Comparison of ENCODE assay signal across 29 cellular contexts in genomic region chr7:7792089-7792488, GRCh38.
DNase-seq lines count a peak whose midpoint lies in the region; ATAC-seq and TF ChIP-seq lines count a peak whose summit lies in the region.
"Had no signal": no experiment of that assay in that cellular context is flagged by ENCODE, and none has a peak within 500 bp of the region (broad histone marks: within the 10 kb centered on the region; RNA-seq: fewer than 3 reads in every experiment).

No MANE protein-coding gene starts in this region.

- no peak for DNase-seq in left ventricle myocardium superior
- no peak for DNase-seq in right atrium auricular region (ENCODE audit: low spot score)
- DNase-seq in astrocyte of the hippocampus (ENCODE audit: low read depth, low spot score): peak; percentile 64
- no peak for DNase-seq in trophoblast cell
- no peak for DNase-seq in activated CD8-positive, alpha-beta memory T cell treated with anti-CD3 and anti-CD28 coated beads, Interleukin-2, amount 50 U/mL, for 48 hours
- DNase-seq in RWPE1 (ENCODE audit: low spot score): no peak
- no peak for DNase-seq in A172 (ENCODE audit: low spot score)
- DNase-seq in natural killer cell treated with Interleukin-12 subunit alpha and Interleukin-12 subunit beta and Interleukin-15 and Interleukin-18, amount 100 ng/mL, for 72 hours (ENCODE audit: low spot score): no peak
- DNase-seq: activated CD4-positive, alpha-beta T cell treated with anti-CD3 and anti-CD28 coated beads, Interleukin-2, amount 50 U/mL, for 1 hour; activated CD8-positive, alpha-beta memory T cell treated with anti-CD3 and anti-CD28 coated beads, Interleukin-2, amount 10 ng/mL, durations not matched to agents 7 days and 5 days; activated naive CD4-positive, alpha-beta T cell; activated T-cell treated with anti-CD3 and anti-CD28 coated beads, Interleukin-2, amount 50 U/mL, for 72 hours; erythroblast; foreskin keratinocyte; GOT3; heart right ventricle; NCI-H1092 treated with DMSO at 0.1 percent for 48 hours; NCI-H187 treated with DMSO at 0.1 percent for 48 hours; NCI-H2171 treated with DMSO at 0.1 percent for 48 hours; NCI-H524; NK-92 treated with Interleukin-12 subunit alpha and Interleukin-12 subunit beta, amount 100 ng/mL, for 24 hours; PC-9; SHP77 treated with DMSO at 0.1 percent for 48 hours; stimulated activated naive CD8-positive, alpha-beta T cell treated with anti-CD3 and anti-CD28 coated beads, Interleukin-15, Interleukin-2, amounts not matched to agents 100 U/mL and 50 U/mL, for 24 hours; SW 1271; T-helper 9 cell had no signal

- no CpG with 5 or more reads among the region's 1 CpG for WGBS in trophoblast cell (ENCODE audit: extremely low coverage, insufficient coverage, insufficient read length)

- H2AK5ac ChIP-seq in trophoblast cell (ENCODE audit: low read length): no peak overlapping the region

- H3K9me3 ChIP-seq in right atrium auricular region (no peaks in the 10 kb centered on the region), trophoblast cell (ENCODE audit: insufficient read depth, low read depth, low read length) (no peaks in the 10 kb centered on the region)
- H3K9me3 ChIP-seq: heart right ventricle, thoracic aorta had no signal

- no peak for TF ChIP-seq CTCF in right atrium auricular region (IDR thresholded peaks at IDR 0.05)
- no peak for TF ChIP-seq CTCF in RWPE1 (conservative IDR thresholded peaks at IDR 0.05; ENCODE audit: low read depth)

- no peak overlapping the region for H4K12ac ChIP-seq in trophoblast cell (ENCODE audit: low read depth, low read length)

- H2BK12ac ChIP-seq in trophoblast cell (ENCODE audit: low read length): no peak overlapping the region

- no peak overlapping the region for H2AFZ ChIP-seq in trophoblast cell (ENCODE audit: insufficient read depth, low read length, poor library complexity)
- H2AFZ ChIP-seq: PC-9 had no signal

- no peak overlapping the region for H4K91ac ChIP-seq in trophoblast cell (ENCODE audit: low read depth, low read length)

- no peak overlapping the region for H3K27ac Mint-ChIP-seq in natural killer cell treated with Interleukin-12 subunit alpha and Interleukin-12 subunit beta and Interleukin-15 and Interleukin-18, amount 100 ng/mL, for 72 hours
- H3K27ac Mint-ChIP-seq: activated CD8-positive, alpha-beta memory T cell treated with anti-CD3 and anti-CD28 coated beads, Interleukin-2, amount 10 ng/mL, durations not matched to agents 7 days and 5 days; activated T-cell treated with anti-CD3 and anti-CD28 coated beads, Interleukin-2, amount 50 U/mL, for 72 hours had no signal

- no peak overlapping the region for H2BK120ac ChIP-seq in trophoblast cell (ENCODE audit: insufficient read depth, low read length, poor library complexity)

- H3K9ac ChIP-seq in trophoblast cell (ENCODE audit: low read length): no peak overlapping the region

- no peak overlapping the region for H3K27ac ChIP-seq in right atrium auricular region
- H3K27ac ChIP-seq in trophoblast cell (ENCODE audit: low read depth, low read length): peak overlapping the region; percentile 45
- H3K27ac ChIP-seq in RWPE1: no peak overlapping the region
- H3K27ac ChIP-seq: A549, foreskin keratinocyte, heart right ventricle, HL-60, PC-9, thoracic aorta had no signal

- H3K27me3 ChIP-seq in right atrium auricular region (no peaks in the 10 kb centered on the region), trophoblast cell (ENCODE audit: insufficient read depth, low read length) (no peaks in the 10 kb centered on the region)
- H3K27me3 ChIP-seq: foreskin keratinocyte, heart right ventricle had no signal

- no peak overlapping the region for H3K4ac ChIP-seq in trophoblast cell (ENCODE audit: low read depth, low read length)

- H3K14ac ChIP-seq in trophoblast cell (ENCODE audit: low read length): no peak overlapping the region

- intact Hi-C loops in left ventricle myocardium superior (cut with micrococcal nuclease): no loop called here

- no peak overlapping the region for H4K8ac ChIP-seq in trophoblast cell (ENCODE audit: low read depth, low read length)

- no peaks in the 10 kb centered on the region for H3K27me3 Mint-ChIP-seq in natural killer cell treated with Interleukin-12 subunit alpha and Interleukin-12 subunit beta and Interleukin-15 and Interleukin-18, amount 100 ng/mL, for 72 hours
- H3K27me3 Mint-ChIP-seq: activated CD8-positive, alpha-beta memory T cell treated with anti-CD3 and anti-CD28 coated beads, Interleukin-2, amount 10 ng/mL, durations not matched to agents 7 days and 5 days had no signal

- peak; percentile 49 for ATAC-seq in left ventricle myocardium superior
- ATAC-seq in natural killer cell treated with Interleukin-12 subunit alpha and Interleukin-12 subunit beta and Interleukin-15 and Interleukin-18, amount 100 ng/mL, for 72 hours: no peak
- ATAC-seq: A549; activated CD8-positive, alpha-beta memory T cell treated with anti-CD3 and anti-CD28 coated beads, Interleukin-2, amount 10 ng/mL, durations not matched to agents 7 days and 5 days; activated T-cell treated with anti-CD3 and anti-CD28 coated beads, Interleukin-2, amount 50 U/mL, for 72 hours; foreskin keratinocyte; stimulated activated naive CD8-positive, alpha-beta T cell treated with anti-CD3 and anti-CD28 coated beads, Interleukin-15, Interleukin-2, amounts not matched to agents 100 U/mL and 50 U/mL, for 24 hours had no signal

- POLR2A ChIA-PET in RWPE1 (lab: Yijun Ruan, JAX; ENCODE audit: low non-redundant PET): no interaction called here

- no peaks in the 10 kb centered on the region for H3K4me1 ChIP-seq in right atrium auricular region
- peaks cover 24 to 25% of the 10 kb centered on the region in 2 experiments for H3K4me1 ChIP-seq in trophoblast cell (ENCODE audit: control insufficient read depth in 1 of 2, insufficient read depth in 2 of 2, low read length in 2 of 2)

- H3K9me3 Mint-ChIP-seq in natural killer cell treated with Interleukin-12 subunit alpha and Interleukin-12 subunit beta and Interleukin-15 and Interleukin-18, amount 100 ng/mL, for 72 hours: peaks cover 3% of the 10 kb centered on the region

- peaks cover 10 to 12% of the 10 kb centered on the region in 2 donors for H3K4me1 Mint-ChIP-seq in natural killer cell treated with Interleukin-12 subunit alpha and Interleukin-12 subunit beta and Interleukin-15 and Interleukin-18, amount 100 ng/mL, for 72 hours (ENCODE audit: low read depth in 2 of 2)

- H3K4me2 ChIP-seq in trophoblast cell (ENCODE audit: low read length): no peak overlapping the region
- H3K4me2 ChIP-seq: A549, PC-9 had no signal

- H3K36me3 ChIP-seq in right atrium auricular region (no peaks in the 10 kb centered on the region), trophoblast cell (ENCODE audit: control insufficient read depth in 1 of 2, insufficient read depth in 2 of 2, low read length in 2 of 2) (peaks cover 0 to 2% of the 10 kb centered on the region in 2 experiments)
- H3K36me3 ChIP-seq: thoracic aorta had no signal

- H3K23ac ChIP-seq in trophoblast cell (ENCODE audit: low read length): no peak overlapping the region

- H2BK5ac ChIP-seq in trophoblast cell (ENCODE audit: low read depth, low read length, poor library complexity): no peak overlapping the region

- H3K4me3 ChIP-seq in right atrium auricular region: no peak overlapping the region
- no peak overlapping the region for H3K4me3 ChIP-seq in trophoblast cell (ENCODE audit: low read depth, low read length)
- H3K4me3 ChIP-seq: A549, heart right ventricle, PC-9, thoracic aorta had no signal

- no peak overlapping the region for H3K4me3 Mint-ChIP-seq in natural killer cell treated with Interleukin-12 subunit alpha and Interleukin-12 subunit beta and Interleukin-15 and Interleukin-18, amount 100 ng/mL, for 72 hours
- H3K4me3 Mint-ChIP-seq: activated CD8-positive, alpha-beta memory T cell treated with anti-CD3 and anti-CD28 coated beads, Interleukin-2, amount 10 ng/mL, durations not matched to agents 7 days and 5 days; activated T-cell treated with anti-CD3 and anti-CD28 coated beads, Interleukin-2, amount 50 U/mL, for 72 hours had no signal

- CTCF ChIA-PET in RWPE1 (lab: Yijun Ruan, JAX): interaction anchor here (0.6 kb wide), 1 partner anchor 57 kb away, joined by 4 read pairs; no protein-coding TSS in a partner anchor

- H3K18ac ChIP-seq in trophoblast cell (ENCODE audit: low read length): no peak overlapping the region

- H3K79me1 ChIP-seq in trophoblast cell (ENCODE audit: low read length): peaks cover 29% of the 10 kb centered on the region

- H3K36me3 Mint-ChIP-seq in natural killer cell treated with Interleukin-12 subunit alpha and Interleukin-12 subunit beta and Interleukin-15 and Interleukin-18, amount 100 ng/mL, for 72 hours: peaks cover 14% of the 10 kb centered on the region

- peaks cover 4% of the 10 kb centered on the region for H3K79me2 ChIP-seq in trophoblast cell (ENCODE audit: control insufficient read depth, insufficient read depth, low read length, poor library complexity)
